1 cellular context compared by ENCODE assay signal in genomic region chrX:131746491-131746968, GRCh38.
TF ChIP-seq lines count a peak whose summit lies in the region.

No MANE protein-coding gene starts in this region.

TF ChIP-seq in GM12878, 131 proteins besides CTCF, POLR2A, EP300 and RAD21 (continued from another document):
- TF ChIP-seq ZBTB40 (IDR thresholded peaks at IDR 0.05; ENCODE audit: borderline replicate concordance): peak; percentile 57; the same call in 1 of the 2 replicates
- peak; percentile 78; the same call in 1 of the 2 replicates for TF ChIP-seq ZNF592 (IDR thresholded peaks at IDR 0.05)
- no peak for TF ChIP-seq TAF1 (IDR thresholded peaks at IDR 0.05; ENCODE audit: borderline replicate concordance, low read depth, low read length)
- TF ChIP-seq ETV6 (conservative IDR thresholded peaks at IDR 0.05 in 1 of 2, IDR thresholded peaks at IDR 0.05 in 1 of 2; ENCODE audit: borderline replicate concordance in 1 of 2, low read depth in 1 of 2): 0 out of 4 replicates have a peak, but pooled peaks of 1 of the 2 experiments have one; percentile 30
- TF ChIP-seq JUND (IDR thresholded peaks at IDR 0.05; ENCODE audit: low read depth, low read length): no peak
- TF ChIP-seq NBN (IDR thresholded peaks at IDR 0.05): no peak
- peak; percentile 54; the same call in 1 of the 2 replicates for TF ChIP-seq EED (IDR thresholded peaks at IDR 0.05; ENCODE audit: low read depth)
- TF ChIP-seq CREM (IDR thresholded peaks at IDR 0.05; ENCODE audit: low read depth): peak; percentile 44; the same call in 1 of the 2 replicates
- peak; percentile 25; the same call in 1 of the 2 replicates for TF ChIP-seq ZBED1 (IDR thresholded peaks at IDR 0.05; ENCODE audit: borderline replicate concordance)
- TF ChIP-seq ZNF24 (IDR thresholded peaks at IDR 0.05): 0 out of 2 replicates have a peak, but pooled peaks have one; percentile 27
- peak; percentile 55 for TF ChIP-seq HCFC1 (IDR thresholded peaks at IDR 0.05; ENCODE audit: low read length)
- no peak for TF ChIP-seq BACH1 (IDR thresholded peaks at IDR 0.05; ENCODE audit: borderline replicate concordance)
- peak; percentile 40 for TF ChIP-seq IKZF1 (conservative IDR thresholded peaks at IDR 0.05)
- no peak for TF ChIP-seq RELA (IDR thresholded peaks at IDR 0.05; ENCODE audit: borderline replicate concordance, partially characterized antibody)
- TF ChIP-seq POU2F2 (IDR thresholded peaks at IDR 0.05; ENCODE audit: borderline replicate concordance, low read depth, low read length): peak; percentile 34; the same call in 1 of the 3 replicates
- TF ChIP-seq CHD2 (IDR thresholded peaks at IDR 0.05; ENCODE audit: borderline replicate concordance, low read depth, low read length): peak; percentile 53; the same call in 1 of the 2 replicates
- 0 out of 2 replicates have a peak, but pooled peaks have one; percentile 50 for TF ChIP-seq TBL1XR1 (IDR thresholded peaks at IDR 0.05; ENCODE audit: low read depth, low read length)
- peak; percentile 41 for TF ChIP-seq SMC3 (IDR thresholded peaks at IDR 0.05; ENCODE audit: borderline replicate concordance, low read length)
